In genomic region chr4:147793973-147794690, GRCh38 we compare ENCODE assay signal across 9 cellular contexts.
A peak's percentile ranks its signal among the peaks of the same experiment; 100 is the strongest.
DNase-seq lines count a peak whose midpoint lies in the region; ATAC-seq lines count a peak whose summit lies in the region.
"Had no signal": no experiment of that assay in that cellular context is flagged by ENCODE, and none has a peak within 500 bp of the region (broad histone marks: within the 10 kb centered on the region; RNA-seq: fewer than 3 reads in every experiment).

No MANE protein-coding gene starts in this region.

- H3K27me3 ChIP-seq in BLaER1 = no peaks in the 10 kb centered on the region

- H3K9ac ChIP-seq in BLaER1 = no peak overlapping the region

- H3K9me3 ChIP-seq in BLaER1 = peaks cover 7% of the 10 kb centered on the region; the same call in 1 of the 2 replicates

- ATAC-seq in GM19043 (IDR thresholded peaks at IDR 0.05; ENCODE audit: low read depth, unreplicated experiment) = peak; percentile 20
- peak; percentile 57 for ATAC-seq in HG03442 (IDR thresholded peaks at IDR 0.05; ENCODE audit: unreplicated experiment)
- no peak for ATAC-seq in HG03045 (IDR thresholded peaks at IDR 0.05; ENCODE audit: unreplicated experiment)
- ATAC-seq: left lobe of liver had no signal

- H3K4me2 ChIP-seq in BLaER1 = 0 out of 2 replicates have a peak overlapping the region, but pooled peaks have one; percentile 4

- H4K20me1 ChIP-seq in BLaER1 = no peaks in the 10 kb centered on the region

- no peak overlapping the region for H3K4me3 ChIP-seq in BLaER1

- no peaks in the 10 kb centered on the region for H3K36me3 ChIP-seq in BLaER1

- H3K4me1 ChIP-seq in BLaER1 = peaks cover 30% of the 10 kb centered on the region

- no peak overlapping the region for H3K27ac ChIP-seq in BLaER1
- peak overlapping the region; percentile 57 for H3K27ac ChIP-seq in epithelial cell of prostate

- no peak for DNase-seq in epithelial cell of prostate (ENCODE audit: low read depth, low spot score)
- DNase-seq in GM03348 (ENCODE audit: low spot score) = no peak
- no peak for DNase-seq in stimulated activated CD4-positive, alpha-beta T cell treated with anti-CD3 and anti-CD28 coated beads, Interleukin-4, amount 100 ng/mL, for 24 hours
- no peak for DNase-seq in D341Med (ENCODE audit: low spot score)
